Comparison of ENCODE assay signal across 8 cellular contexts in the genomic region with DNA sequence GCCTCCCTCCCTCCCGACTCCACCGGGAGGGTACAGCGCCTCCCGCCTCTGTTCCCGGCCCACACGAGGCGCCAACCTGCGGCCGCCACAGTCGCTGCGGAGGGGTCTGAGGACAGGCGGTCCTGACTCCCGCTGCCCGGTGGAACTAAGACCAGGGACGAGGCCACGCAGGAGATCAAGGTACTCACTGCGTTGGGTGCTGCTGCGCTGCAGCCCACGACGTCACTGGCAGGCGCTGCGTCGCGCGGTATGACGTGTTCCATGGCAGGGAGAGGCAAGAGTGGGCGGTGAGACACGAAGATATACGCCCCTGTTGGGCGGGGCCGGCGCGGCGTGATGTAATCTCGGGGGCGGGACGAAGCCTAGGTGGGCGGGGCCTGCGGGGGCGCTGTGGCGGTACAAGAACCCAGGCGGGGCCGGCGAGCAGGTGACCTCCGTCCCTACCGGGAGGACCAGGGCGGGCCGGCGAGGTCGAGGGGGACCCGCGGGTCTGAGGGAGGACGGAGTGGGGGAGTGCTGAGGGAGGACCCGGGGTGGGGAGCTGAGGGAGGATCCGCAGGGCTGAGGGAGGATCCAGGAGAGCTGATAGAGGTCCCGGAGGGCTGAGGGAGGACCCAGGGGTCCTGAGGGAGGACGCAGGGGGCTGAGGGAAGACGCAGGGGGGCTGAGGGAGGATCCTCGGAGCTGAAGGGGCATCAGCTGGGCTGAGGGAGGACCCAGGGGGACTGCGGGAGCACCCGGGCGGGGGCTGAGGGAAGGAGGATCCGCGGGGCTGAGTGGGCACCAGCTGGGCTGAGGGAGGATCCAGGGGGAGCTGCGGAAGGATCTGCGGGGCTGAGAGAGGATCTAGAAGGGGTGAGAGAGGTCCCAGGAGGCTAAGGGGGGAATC. TPM values are rescaled to one million over a fixed set of nuclear protein-coding genes. Genes with fewer than 3 reads are reported as not detected.
A peak's percentile ranks its signal among the peaks of the same experiment; 100 is the strongest.
DNase-seq lines count a peak whose midpoint lies in the region; ATAC-seq and TF ChIP-seq lines count a peak whose summit lies in the region.

A gene (minus strand): TSS at position 227 of the 889 bp plus-strand sequence. CDS start 1,039 bp downstream, outside the sequence.

- CTCF ChIA-PET in BJ (lab: Yijun Ruan, JAX): interaction anchor here (0.6 to 2.5 kb wide), 6 partner anchors 10 to 167 kb away, joined by 3 to 8 read pairs (median 5); a partner anchor contains a TSS

- TF ChIP-seq CTCF in BJ (IDR thresholded peaks at IDR 0.05; ENCODE audit: insufficient read depth, low read depth, low read length) (0 out of 2 replicates have a peak, but pooled peaks have one; percentile 10), colonic mucosa (IDR thresholded peaks at IDR 0.05) (no peak)

- peaks cover 9% of the 10 kb centered on the region for H3K4me1 ChIP-seq in colonic mucosa

- H3K9ac ChIP-seq in colonic mucosa (ENCODE audit: low read depth in 2 of 2, low read length in 2 of 2): peak within 1 kb of the TSS; percentile 98 to 100

- H3K27me3 ChIP-seq in BJ (ENCODE audit: control insufficient read depth, insufficient read depth, low read length) (no peaks in the 10 kb centered on the region), colonic mucosa (no peaks in the 10 kb centered on the region)

- no peaks in the 10 kb centered on the region for H3K9me3 ChIP-seq in colonic mucosa

- POLR2A ChIA-PET in BJ (lab: Charles Lee): interaction anchor here (0.5 to 0.8 kb wide), 3 partner anchors 25 to 298 kb away, joined by 3 to 21 read pairs (median 4); a partner anchor contains a TSS

- ATAC-seq in GM19324 (IDR thresholded peaks at IDR 0.05; ENCODE audit: low FRiP score, unreplicated experiment) (peak; percentile 93), HG03469 (IDR thresholded peaks at IDR 0.05; ENCODE audit: unreplicated experiment) (peak; percentile 79), left colon (peak; percentile 97)

- peak within 1 kb of the TSS; percentile 99 for H3K4me3 ChIP-seq in BJ (ENCODE audit: low read depth, low read length)
- H3K4me3 ChIP-seq in colonic mucosa: peak within 1 kb of the TSS; percentile 99

- intact Hi-C loops in colonic mucosa (cut with DNase I): no loop called here
- intact Hi-C loops in left colon (cut with DNase I, micrococcal nuclease): no loop called here

- peak; percentile 77 for DNase-seq in BJ (ENCODE audit: low read depth)
- DNase-seq in NCI-H526 (lab: John Stamatoyannopoulos, UW): peak; percentile 62 to 91
- peak; percentile 98 for DNase-seq in activated CD4-positive, alpha-beta T cell treated with anti-CD3 and anti-CD28 coated beads for 48 hours
- DNase-seq in colonic mucosa: peak; percentile 100
- peak; percentile 97 to 99 for DNase-seq in left colon
- DNase-seq in stimulated activated CD4-positive, alpha-beta T cell treated with anti-CD3 and anti-CD28 coated beads, Interleukin-1b, Interleukin-23, amount 100 ng/mL, for 48 hours: peak; percentile 98

- H3K27ac ChIP-seq in colonic mucosa: peak within 1 kb of the TSS; percentile 86

- H3K36me3 ChIP-seq in BJ (ENCODE audit: control insufficient read depth, insufficient read depth, low read length) (peaks cover 13% of the 10 kb centered on the region), colonic mucosa (no peaks in the 10 kb centered on the region)

RNA-seq across cellular contexts. Expression of the gene that starts here (rescaled TPM):
- polyA plus RNA-seq in BJ (2011; rRNA removed): 50.8 and 80.8 TPM in 2 replicates
- polyA minus RNA-seq in BJ (2011; rRNA and poly(A)+ RNA removed): 13.0 and 25.2 TPM in 2 replicates
- total RNA-seq in colonic mucosa (10 to 100 TPM; 33.0 to 60.7 TPM), left colon (10 to 100 TPM; 31.9 to 32.9 TPM)

Comparison
In these comparisons a context has a peak if more than half of its experiments do, and no peak if none do; other contexts are left out.
1. Peak in every context shown above with its lines: DNase-seq, ATAC-seq, H3K4me3 ChIP-seq and H3K27ac ChIP-seq.